In genomic region chr7:150898475-150899011, GRCh38 we compare ENCODE assay signal across 8 cellular contexts. TPM values are rescaled to one million over a fixed set of nuclear protein-coding genes. Genes with fewer than 3 reads are reported as not detected.
DNase-seq lines count a peak whose midpoint lies in the region; ATAC-seq and TF ChIP-seq lines count a peak whose summit lies in the region.

No MANE protein-coding gene starts in this region.

- no peaks in the 10 kb centered on the region for H3K36me3 Mint-ChIP-seq in HFFc6 (ENCODE audit: low read depth)

- peaks cover 30% of the 10 kb centered on the region for H3K27me3 Mint-ChIP-seq in HFFc6 (ENCODE audit: insufficient read depth)

- DNase-seq in GM06990 (ENCODE audit: extremely low read depth, insufficient read length) (peak; percentile 53), HFFc6 (peak; percentile 40), NCI-H2107 treated with DMSO at 0.1 percent for 48 hours (lab: John Stamatoyannopoulos, UW; ENCODE audit: unreplicated experiment) (peak; percentile 42), cerebellar cortex (ENCODE audit: low spot score) (peak; percentile 74), left kidney (ENCODE audit: low read depth, low spot score) (peak; percentile 85)
- peak; percentile 72 to 78 for DNase-seq in activated CD4-positive, alpha-beta T cell treated with anti-CD3 and anti-CD28 coated beads for 24 hours (ENCODE audit: low read depth in 2 of 2)
- peak; percentile 63 to 81 for DNase-seq in stimulated activated CD4-positive, alpha-beta T cell treated with anti-CD3 and anti-CD28 coated beads, Interleukin-4, amount 100 ng/mL, for 4 hours

- peaks cover 7% of the 10 kb centered on the region for H3K9me3 Mint-ChIP-seq in HFFc6

- H3K36me3 ChIP-seq in GM06990 (ENCODE audit: control insufficient read depth, insufficient read depth, low read length), result no peaks in the 10 kb centered on the region

- ATAC-seq in GM21390 (IDR thresholded peaks at IDR 0.05; ENCODE audit: unreplicated experiment), result no peak

- H3K27ac Mint-ChIP-seq in HFFc6, result no peak overlapping the region

- no peak overlapping the region for H3K4me3 ChIP-seq in GM06990 (replicated peaks; ENCODE audit: low read depth, low read length)

- no peak overlapping the region for H3K4me3 Mint-ChIP-seq in HFFc6

- peaks cover 1% of the 10 kb centered on the region for H3K4me1 Mint-ChIP-seq in HFFc6 (ENCODE audit: low read depth)

- peak; percentile 96 for TF ChIP-seq CTCF in GM06990 (IDR thresholded peaks at IDR 0.05; ENCODE audit: insufficient read depth, low read length, poor library complexity, severe bottlenecking)
- peak; percentile 98 for TF ChIP-seq CTCF in HFFc6 (IDR thresholded peaks at IDR 0.05)

- no peaks in the 10 kb centered on the region for H3K27me3 ChIP-seq in GM06990 (replicated peaks; ENCODE audit: control insufficient read depth, insufficient read depth, low read length)

RNA-seq across cellular contexts. Expression of gene AOC1, which starts 46.2 kb away (rescaled TPM):
- total RNA-seq in HFFc6 (2021; fragmentation: NEBNext Ultra II Directional; extraction: Animal tissue kit (Norgen Biotek cat#: 25700)), result not detected
